15 cellular contexts compared by ENCODE assay signal in genomic region chr2:45269149-45269793, GRCh38.
A peak's percentile ranks its signal among the peaks of the same experiment; 100 is the strongest.
DNase-seq lines count a peak whose midpoint lies in the region; ATAC-seq and TF ChIP-seq lines count a peak whose summit lies in the region.
"Had no signal": no experiment of that assay in that cellular context is flagged by ENCODE, and none has a peak within 500 bp of the region (broad histone marks: within the 10 kb centered on the region; RNA-seq: fewer than 3 reads in every experiment).

No MANE protein-coding gene starts in this region.

- H3K4me3 Mint-ChIP-seq in activated T-helper 2 cell treated with anti-CD3 and anti-CD28 coated beads, Interferon-gamma antibody, Interleukin-2, Interleukin-4, amounts not matched to agents 10 μg/mL and 5 μg/mL and 100 μg/mL, durations not matched to agents 14 hours and 24 hours and 36 hours (ENCODE audit: low read depth) = no peak overlapping the region
- H3K4me3 Mint-ChIP-seq: activated naive CD4-positive, alpha-beta T cell treated with anti-CD3 and anti-CD28 coated beads, Interleukin-2, amount 50 U/mL, for 24 hours had no signal

- peak; percentile 25 for DNase-seq in A172 (ENCODE audit: low spot score)
- peak; percentile 31 for DNase-seq in ELF-1 (ENCODE audit: low read depth, low spot score)
- DNase-seq in cardiac fibroblast (ENCODE audit: low read depth in 2 of 2) = peak; percentile 53
- DNase-seq in kidney tubule cell (ENCODE audit: low spot score) = peak; percentile 30
- DNase-seq in NCI-H510A treated with DMSO at 0.1 percent for 48 hours (lab: John Stamatoyannopoulos, UW) = no peak
- DNase-seq in putamen (ENCODE audit: low spot score) = no peak
- no peak for DNase-seq in activated T-helper 2 cell treated with anti-CD3 and anti-CD28 coated beads, Interferon-gamma antibody, Interleukin-2, Interleukin-4, amounts not matched to agents 10 μg/mL and 5 μg/mL and 100 μg/mL, durations not matched to agents 14 hours and 24 hours and 36 hours (ENCODE audit: low spot score)
- DNase-seq: activated CD4-positive, alpha-beta T cell treated with anti-CD3 and anti-CD28 coated beads for 4 hours; colonic mucosa; heart right ventricle; NCI-H524 treated with DMSO at 0.1 percent for 48 hours; uterus had no signal

- intact Hi-C loops in activated T-helper 2 cell treated with anti-CD3 and anti-CD28 coated beads, Interferon-gamma antibody, Interleukin-2, Interleukin-4, amounts not matched to agents 10 μg/mL and 5 μg/mL and 100 μg/mL, durations not matched to agents 14 hours and 24 hours and 36 hours (cut with micrococcal nuclease) = no loop called here

- ATAC-seq in GM21360 (IDR thresholded peaks at IDR 0.05; ENCODE audit: unreplicated experiment) = no peak
- ATAC-seq: heart right ventricle had no signal

- H3K9me3 Mint-ChIP-seq in activated T-helper 2 cell treated with anti-CD3 and anti-CD28 coated beads, Interferon-gamma antibody, Interleukin-2, Interleukin-4, amounts not matched to agents 10 μg/mL and 5 μg/mL and 100 μg/mL, durations not matched to agents 14 hours and 24 hours and 36 hours = no peaks in the 10 kb centered on the region
- H3K9me3 Mint-ChIP-seq: activated naive CD4-positive, alpha-beta T cell treated with anti-CD3 and anti-CD28 coated beads, Interleukin-2, amount 50 U/mL, for 24 hours had no signal

- H3K4me1 Mint-ChIP-seq in activated T-helper 2 cell treated with anti-CD3 and anti-CD28 coated beads, Interferon-gamma antibody, Interleukin-2, Interleukin-4, amounts not matched to agents 10 μg/mL and 5 μg/mL and 100 μg/mL, durations not matched to agents 14 hours and 24 hours and 36 hours (ENCODE audit: low read depth) = peaks cover 3% of the 10 kb centered on the region
- H3K4me1 Mint-ChIP-seq: activated naive CD4-positive, alpha-beta T cell treated with anti-CD3 and anti-CD28 coated beads, Interleukin-2, amount 50 U/mL, for 24 hours had no signal

- H3K36me3 Mint-ChIP-seq in activated T-helper 2 cell treated with anti-CD3 and anti-CD28 coated beads, Interferon-gamma antibody, Interleukin-2, Interleukin-4, amounts not matched to agents 10 μg/mL and 5 μg/mL and 100 μg/mL, durations not matched to agents 14 hours and 24 hours and 36 hours (ENCODE audit: low read depth) = no peaks in the 10 kb centered on the region
- H3K36me3 Mint-ChIP-seq: activated naive CD4-positive, alpha-beta T cell treated with anti-CD3 and anti-CD28 coated beads, Interleukin-2, amount 50 U/mL, for 24 hours had no signal

- no peak overlapping the region for H3K27ac Mint-ChIP-seq in activated T-helper 2 cell treated with anti-CD3 and anti-CD28 coated beads, Interferon-gamma antibody, Interleukin-2, Interleukin-4, amounts not matched to agents 10 μg/mL and 5 μg/mL and 100 μg/mL, durations not matched to agents 14 hours and 24 hours and 36 hours
- H3K27ac Mint-ChIP-seq: activated naive CD4-positive, alpha-beta T cell treated with anti-CD3 and anti-CD28 coated beads, Interleukin-2, amount 50 U/mL, for 24 hours had no signal

- peaks cover 8% of the 10 kb centered on the region for H3K27me3 Mint-ChIP-seq in activated T-helper 2 cell treated with anti-CD3 and anti-CD28 coated beads, Interferon-gamma antibody, Interleukin-2, Interleukin-4, amounts not matched to agents 10 μg/mL and 5 μg/mL and 100 μg/mL, durations not matched to agents 14 hours and 24 hours and 36 hours (ENCODE audit: low read depth)

- H3K4me3 ChIP-seq in cardiac fibroblast (replicated peaks in 1 of 2; ENCODE audit: low read depth in 2 of 2, low read length in 2 of 2) = no peak overlapping the region
- H3K4me3 ChIP-seq: colonic mucosa, heart right ventricle, lung, uterus had no signal

- no peak for TF ChIP-seq CTCF in cardiac fibroblast (IDR thresholded peaks at IDR 0.05; ENCODE audit: low read depth, low read length)

Comparison
In these comparisons a context has a peak if more than half of its experiments do, and no peak if none do; other contexts are left out.
1. DNase-seq: peak in A172 (single experiment), ELF-1 (single experiment), cardiac fibroblast (2 of 2) and kidney tubule cell (single experiment); none in NCI-H510A treated with DMSO at 0.1 percent for 48 hours (single experiment), putamen (single experiment) and activated T-helper 2 cell treated with anti-CD3 and anti-CD28 coated beads, Interferon-gamma antibody, Interleukin-2, Interleukin-4, amounts not matched to agents 10 μg/mL and 5 μg/mL and 100 μg/mL, durations not matched to agents 14 hours and 24 hours and 36 hours (single experiment).